ENCODE assay signal across 8 cellular contexts in the genomic region with DNA sequence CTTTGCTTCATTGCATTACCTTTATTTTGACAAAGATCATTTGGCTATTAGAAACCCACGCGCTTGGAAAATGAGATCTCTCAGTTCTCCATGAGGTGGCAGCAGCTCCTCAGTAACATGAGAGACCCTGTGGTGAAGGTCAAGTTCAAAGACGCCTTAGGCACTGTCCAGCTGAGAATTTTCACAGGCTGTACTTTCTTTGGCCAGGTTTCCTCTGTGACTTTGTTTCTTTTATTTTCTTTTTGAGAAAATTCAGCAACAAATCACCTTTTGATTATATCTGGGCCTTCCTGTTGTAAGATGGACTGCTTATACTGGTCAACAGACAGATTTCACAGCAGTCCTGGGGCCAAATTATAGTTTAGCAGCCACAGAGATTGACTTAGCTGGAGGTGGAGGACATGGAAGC. TPM values are rescaled to one million over a fixed set of nuclear protein-coding genes. Genes with fewer than 3 reads are reported as not detected.
DNase-seq lines count a peak whose midpoint lies in the region; ATAC-seq and TF ChIP-seq lines count a peak whose summit lies in the region.

No MANE protein-coding gene starts in this region.

- POLR2A ChIA-PET in OCI-LY7 (lab: Charles Lee), result interaction anchor here (0.7 kb wide), 1 partner anchor 141 kb away, joined by 3 read pairs; no protein-coding TSS in a partner anchor

- peak; percentile 68 for ATAC-seq in HG02759 (IDR thresholded peaks at IDR 0.05; ENCODE audit: unreplicated experiment)
- peak; percentile 64 for ATAC-seq in body of pancreas

- intact Hi-C loops in OCI-LY7 (cut with micrococcal nuclease; ENCODE audit: unreplicated experiment), result loop anchor here (2.0 kb wide), 4 partner anchors 98 to 824 kb away; no protein-coding TSS in a partner anchor
- intact Hi-C loops in body of pancreas (cut with DNase I), result no loop called here

- no peaks in the 10 kb centered on the region for H3K27me3 ChIP-seq in body of pancreas

- H3K4me1 ChIP-seq in OCI-LY7 (ENCODE audit: insufficient read depth, low read length, poor library complexity, severe bottlenecking) (no peaks in the 10 kb centered on the region), body of pancreas (no peaks in the 10 kb centered on the region)

- 3% methylated on average over 3 of the region's 3 CpGs for WGBS in body of pancreas, 2 donors

- CTCF ChIA-PET in OCI-LY7 (lab: Charles Lee; ENCODE audit: unreplicated experiment), result no interaction called here

- DNase-seq in AG08395 (ENCODE audit: low spot score) (peak; percentile 69), GDM1 (lab: John Stamatoyannopoulos, UW) (peak; percentile 20), OCI-LY7 (ENCODE audit: low spot score) (peak; percentile 68), body of pancreas (peak; percentile 57 to 70 (median 62)), iPS-NIHi7 (ENCODE audit: extremely low spot score) (peak; percentile 63)
- peak in 2 of 3 experiments; percentile 2 to 3 for DNase-seq in stimulated activated CD4-positive, alpha-beta T cell treated with anti-CD3 and anti-CD28 coated beads, TNF-alpha, amount 100 ng/mL, for 24 hours (ENCODE audit: low read depth in 3 of 3)
- DNase-seq in activated CD4-positive, CD25-positive, alpha-beta regulatory T cell (lab: John Stamatoyannopoulos, UW), result no peak

- no peak overlapping the region for H3K27ac ChIP-seq in OCI-LY7 (ENCODE audit: low read depth, low read length, poor library complexity, severe bottlenecking)
- no peak overlapping the region for H3K27ac ChIP-seq in body of pancreas

- H3K4me2 ChIP-seq in OCI-LY7 (ENCODE audit: low read length), result no peak overlapping the region

- H3K9me3 ChIP-seq in OCI-LY7 (ENCODE audit: low read length) (no peaks in the 10 kb centered on the region), body of pancreas (no peaks in the 10 kb centered on the region)

- H3K36me3 ChIP-seq in OCI-LY7 (ENCODE audit: insufficient read depth, low read length) (no peaks in the 10 kb centered on the region), body of pancreas (replicated peaks in 1 of 2; ENCODE audit: insufficient read depth in 1 of 2, low read depth in 2 of 2) (no peaks in the 10 kb centered on the region)

- H3K4me3 ChIP-seq in OCI-LY7 (ENCODE audit: low read depth, low read length, poor library complexity, severe bottlenecking), result no peak overlapping the region
- no peak overlapping the region for H3K4me3 ChIP-seq in body of pancreas

- H3K9me2 ChIP-seq in OCI-LY7 (ENCODE audit: insufficient read depth, low read length), result no peaks in the 10 kb centered on the region

- H3K79me2 ChIP-seq in OCI-LY7 (ENCODE audit: insufficient read depth, low read depth, low read length), result no peaks in the 10 kb centered on the region

- H2AFZ ChIP-seq in OCI-LY7 (ENCODE audit: low read length), result no peak overlapping the region

- TF ChIP-seq CTCF in OCI-LY7 (conservative IDR thresholded peaks at IDR 0.05; ENCODE audit: low read length) (peak; percentile 86), body of pancreas (IDR thresholded peaks at IDR 0.05) (peak; percentile 5 to 81 (median 70))

- no peak for TF ChIP-seq POLR2A in body of pancreas (IDR thresholded peaks at IDR 0.05)

- no TSS peak for BruUV-seq in OCI-LY7 (replicated peaks; lab: Mats Ljungman, UMichigan)

- H4K20me1 ChIP-seq in OCI-LY7 (ENCODE audit: insufficient read depth, low read length), result no peaks in the 10 kb centered on the region

RNA-seq across cellular contexts. Expression of gene RAB18, which starts 54.5 kb away (rescaled TPM):
- total RNA-seq in OCI-LY7 (2014; rRNA removed; shearing (Covaris generic)), result 8.1 and 12.2 TPM in 2 replicates
- 36.2 and 37.3 TPM in 2 replicates for total RNA-seq in OCI-LY7 (2022)
- 10 to 100 TPM; 18.2 to 19.8 TPM for total RNA-seq in body of pancreas

Comparison
In these comparisons a context has a peak if more than half of its experiments do, and no peak if none do; other contexts are left out.
1. DNase-seq: peak in AG08395 (single experiment), GDM1 (single experiment), OCI-LY7 (single experiment), body of pancreas (4 of 4), iPS-NIHi7 (single experiment) and stimulated activated CD4-positive, alpha-beta T cell treated with anti-CD3 and anti-CD28 coated beads, TNF-alpha, amount 100 ng/mL, for 24 hours (2 of 3); none in activated CD4-positive, CD25-positive, alpha-beta regulatory T cell (0 of 4).